In the genomic region with DNA sequence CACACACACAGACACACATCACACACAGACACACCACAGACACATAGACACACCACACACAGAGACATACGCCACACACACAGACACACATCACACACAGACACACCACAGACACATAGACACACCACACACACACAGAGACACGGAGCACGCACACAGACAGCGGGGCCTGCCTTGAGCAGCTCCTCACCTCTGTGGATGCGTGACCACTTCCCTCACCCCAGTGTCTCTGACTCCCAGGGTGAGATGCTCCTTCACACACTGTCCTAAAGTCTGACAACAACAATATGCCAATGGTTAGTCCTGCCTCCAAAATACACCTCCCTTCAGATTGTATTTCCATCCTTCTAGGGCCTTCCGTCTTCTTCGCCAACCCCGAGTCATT, we compare ENCODE assay signal across 14 cellular contexts. TPM values are rescaled to one million over a fixed set of nuclear protein-coding genes. Genes with fewer than 3 reads are reported as not detected.
DNase-seq lines count a peak whose midpoint lies in the region; ATAC-seq and TF ChIP-seq lines count a peak whose summit lies in the region.
"Had no signal": no experiment of that assay in that cellular context is flagged by ENCODE, and none has a peak within 500 bp of the region (broad histone marks: within the 10 kb centered on the region; RNA-seq: fewer than 3 reads in every experiment).

No MANE protein-coding gene starts in this region.

- no peak overlapping the region for H3K4me3 ChIP-seq in A673 (ENCODE audit: low read depth, low read length, poor library complexity, severe bottlenecking)
- no peak overlapping the region for H3K4me3 ChIP-seq in GM23248
- H3K4me3 ChIP-seq in ascending aorta, result no peak overlapping the region
- H3K4me3 ChIP-seq: lung, pancreas had no signal

- no peak overlapping the region for H2AFZ ChIP-seq in GM23248

- H3K4me1 ChIP-seq in A673 (ENCODE audit: insufficient read depth, low read length, poor library complexity, severe bottlenecking) (peaks cover 23% of the 10 kb centered on the region), GM23248 (ENCODE audit: insufficient read depth) (peaks cover 48% of the 10 kb centered on the region), ascending aorta (peaks cover 23 to 36% of the 10 kb centered on the region in 2 donors)

- in situ Hi-C loops in GM23248 (cut with MboI), result no loop called here

- H4K20me1 ChIP-seq in GM23248 (ENCODE audit: insufficient read depth), result no peaks in the 10 kb centered on the region

- no peaks in the 10 kb centered on the region for H3K9me3 Mint-ChIP-seq in naive B cell

- H3K9me2 ChIP-seq in GM23248 (ENCODE audit: insufficient read depth), result no peaks in the 10 kb centered on the region

- peak overlapping the region in 5 of 6 donors; percentile 12 to 93 (median 67) for H3K27ac Mint-ChIP-seq in naive B cell

- 93 to 98% methylated on average over 8 of the region's 8 CpGs for WGBS in GM23248 (ENCODE audit: low coverage in 1 of 2, low lambda C conversion rate in 2 of 2, missing lambda C conversion rate in 2 of 2), 2 experiments

- H3K9me3 ChIP-seq in A673 (ENCODE audit: low read depth, low read length, poor library complexity, severe bottlenecking), result no peaks in the 10 kb centered on the region
- no peaks in the 10 kb centered on the region for H3K9me3 ChIP-seq in GM23248 (ENCODE audit: low read depth)
- no peaks in the 10 kb centered on the region for H3K9me3 ChIP-seq in ascending aorta
- H3K9me3 ChIP-seq: pancreas had no signal

- H3K27me3 ChIP-seq in A673 (replicated peaks; ENCODE audit: insufficient read depth, low read depth, low read length, poor library complexity), result no peaks in the 10 kb centered on the region
- no peaks in the 10 kb centered on the region for H3K27me3 ChIP-seq in GM23248 (replicated peaks; ENCODE audit: insufficient read depth)
- H3K27me3 ChIP-seq in ascending aorta, result no peaks in the 10 kb centered on the region
- H3K27me3 ChIP-seq: pancreas had no signal

- H3K36me3 Mint-ChIP-seq in naive B cell, result no peaks in the 10 kb centered on the region

- ATAC-seq in naive B cell (ENCODE audit: low read depth in 2 of 2) (no peak), GM21381 (IDR thresholded peaks at IDR 0.05; ENCODE audit: unreplicated experiment) (no peak), HG03196 (IDR thresholded peaks at IDR 0.05; ENCODE audit: unreplicated experiment) (no peak)

- H3K79me2 ChIP-seq in GM23248 (ENCODE audit: insufficient read depth), result no peaks in the 10 kb centered on the region

- BruUV-seq in A673 (replicated peaks; lab: Mats Ljungman, UMichigan), result no TSS peak

- DNase-seq in A673 (ENCODE audit: low spot score) (no peak), GM23248 (no peak), ascending aorta (ENCODE audit: low spot score in 2 of 2) (no peak), naive B cell (no peak), AG20443 (ENCODE audit: low spot score) (no peak), NCI-H345 treated with DMSO at 0.1 percent for 48 hours (lab: John Stamatoyannopoulos, UW; ENCODE audit: unreplicated experiment) (no peak)
- DNase-seq: activated CD4-positive, alpha-beta T cell treated with anti-CD3 and anti-CD28 coated beads for 48 hours; activated naive CD4-positive, alpha-beta T cell treated with Interleukin-2 at 50 U/mL for 16 hours; stimulated activated CD4-positive, alpha-beta T cell treated with anti-CD3 and anti-CD28 coated beads, Interleukin-15, amount 100 ng/mL, for 24 hours had no signal

- peak overlapping the region in 6 of 8 donors; percentile 8 to 86 (median 70) for H3K4me3 Mint-ChIP-seq in naive B cell

- no peaks in the 10 kb centered on the region for H3K27me3 Mint-ChIP-seq in naive B cell

- H3K9ac ChIP-seq in GM23248, result peak overlapping the region; percentile 87

- POLR2A ChIA-PET in A673 (lab: Charles Lee; ENCODE audit: low non-redundant PET), result no interaction called here

- H3K36me3 ChIP-seq in A673 (ENCODE audit: insufficient read depth, low read length, poor library complexity, severe bottlenecking), result no peaks in the 10 kb centered on the region
- no peaks in the 10 kb centered on the region for H3K36me3 ChIP-seq in GM23248 (ENCODE audit: low read depth)
- no peaks in the 10 kb centered on the region for H3K36me3 ChIP-seq in ascending aorta
- H3K36me3 ChIP-seq: pancreas had no signal

- CTCF ChIA-PET in A673 (lab: Charles Lee), result interaction anchor here (2.3 kb wide), 1 partner anchor 53 kb away, joined by 7 read pairs; no protein-coding TSS in a partner anchor

- H3F3A ChIP-seq in GM23248 (ENCODE audit: insufficient read depth), result peaks cover 48% of the 10 kb centered on the region

- H3K27ac ChIP-seq in A673 (ENCODE audit: low read depth, low read length, poor library complexity, severe bottlenecking), result peak overlapping the region; percentile 37
- peak overlapping the region; percentile 99 for H3K27ac ChIP-seq in GM23248
- H3K27ac ChIP-seq in ascending aorta, result peak overlapping the region; percentile 82 to 84
- H3K27ac ChIP-seq: C4-2B, pancreas had no signal

- intact Hi-C loops in A673 (cut with micrococcal nuclease; ENCODE audit: unreplicated experiment), result no loop called here
- intact Hi-C loops in ascending aorta (cut with DNase I), result no loop called here

- peaks cover 73 to 95% (median 93%) of the 10 kb centered on the region in 3 donors for H3K4me1 Mint-ChIP-seq in naive B cell

- H3K4me2 ChIP-seq in GM23248 (ENCODE audit: unreplicated experiment), result peak overlapping the region; percentile 79

- no peak for TF ChIP-seq CTCF in A673 (conservative IDR thresholded peaks at IDR 0.05; ENCODE audit: low read depth, low read length)
- TF ChIP-seq CTCF in ascending aorta (IDR thresholded peaks at IDR 0.05), result no peak

RNA-seq across cellular contexts. Expression of a gene that starts 48.2 kb away (rescaled TPM):
- total RNA-seq in A673 (2021) (25.5 and 28.2 TPM in 2 replicates), ascending aorta (47.9 TPM)
- 33.6 and 38.5 TPM in 2 replicates for total RNA-seq in GM23248 (2014; rRNA removed; shearing (Covaris generic))
- polyA plus RNA-seq in GM23248 (2016; fragmentation: Nextera tagmentation; extraction: Ambion mirVana) (8.1 and 10.8 TPM in 2 replicates), naive B cell (ENCODE audit: low read depth in 6 of 6) (10 to 100 TPM; 17.3 to 82.6 (median 34.1) TPM)

Comparison
In these comparisons a context has a peak if more than half of its experiments do, and no peak if none do; other contexts are left out.
1. H3K27ac ChIP-seq: peak in every context shown above with its lines; median percentile 99 in GM23248; 83 in ascending aorta; 37 in A673.